Comparison of ENCODE assay signal across 8 cellular contexts in genomic region chr6:32609731-32610640, GRCh38. TPM values are rescaled to one million over a fixed set of nuclear protein-coding genes. Genes with fewer than 3 reads are reported as not detected.
A peak's percentile ranks its signal among the peaks of the same experiment; 100 is the strongest.
DNase-seq lines count a peak whose midpoint lies in the region; ATAC-seq, FAIRE-seq and TF ChIP-seq lines count a peak whose summit lies in the region.

No MANE protein-coding gene starts in this region.

- FAIRE-seq in GM19239 (lab: Jason Lieb, UNC): peak; percentile 100

- no peak for TF ChIP-seq EP300 in gastroesophageal sphincter (IDR thresholded peaks at IDR 0.05)

- H3K27me3 ChIP-seq in OCI-LY3 (ENCODE audit: low read depth, low read length): no peaks in the 10 kb centered on the region
- peaks cover 3% of the 10 kb centered on the region for H3K27me3 ChIP-seq in gastroesophageal sphincter

- DNase-seq in Caki2 (ENCODE audit: low read depth) (peak; percentile 98), GM19239 (ENCODE audit: insufficient read length, low spot score) (no peak), omental fat pad (ENCODE audit: low spot score) (no peak), NCI-H774 (lab: John Stamatoyannopoulos, UW) (no peak)
- DNase-seq in activated effector memory CD4-positive, alpha-beta T cell treated with Interleukin-2 at 50 U/mL for 16 hours: peak; percentile 2

- in situ Hi-C loops in Caki2 (cut with HindIII; ENCODE audit: low pct_unique_long_range_greater_than_20kb, low sequenced_read_pairs): no loop called here

- H2AFZ ChIP-seq in OCI-LY3 (ENCODE audit: low read depth, low read length): no peak overlapping the region

- peak overlapping the region; percentile 92 for H3K27ac ChIP-seq in OCI-LY3 (ENCODE audit: low read length)
- H3K27ac ChIP-seq in gastroesophageal sphincter: peak overlapping the region in 3 of 4 donors; percentile 37 to 68 (median 41)

- no peaks in the 10 kb centered on the region; the same call in 1 of the 2 replicates for H3K79me2 ChIP-seq in OCI-LY3 (ENCODE audit: low read length)

- peaks cover 47% of the 10 kb centered on the region for H3K4me1 ChIP-seq in OCI-LY3 (ENCODE audit: low read length)
- no peaks in the 10 kb centered on the region for H3K4me1 ChIP-seq in gastroesophageal sphincter

- ATAC-seq in HG03175 (IDR thresholded peaks at IDR 0.05; ENCODE audit: unreplicated experiment): peak; percentile 94
- ATAC-seq in gastroesophageal sphincter: peak; percentile 99
- ATAC-seq in omental fat pad (ENCODE audit: low FRiP score): peak; percentile 99

- peak overlapping the region; percentile 74 for H3K4me2 ChIP-seq in OCI-LY3 (ENCODE audit: low read length)

- no peak for TF ChIP-seq CTCF in OCI-LY3 (IDR thresholded peaks at IDR 0.05; ENCODE audit: low read depth, low read length)
- TF ChIP-seq CTCF in gastroesophageal sphincter (IDR thresholded peaks at IDR 0.05): no peak
- TF ChIP-seq CTCF in omental fat pad (IDR thresholded peaks at IDR 0.05): no peak

- peak overlapping the region; percentile 68 for H3K9ac ChIP-seq in OCI-LY3 (ENCODE audit: low read length)

- no peak for TF ChIP-seq POLR2A in gastroesophageal sphincter (IDR thresholded peaks at IDR 0.05)

- H3K9me3 ChIP-seq in OCI-LY3 (ENCODE audit: insufficient read depth, low read length): no peaks in the 10 kb centered on the region
- no peaks in the 10 kb centered on the region for H3K9me3 ChIP-seq in gastroesophageal sphincter

- H3K4me3 ChIP-seq in OCI-LY3 (ENCODE audit: low read length) (peak overlapping the region; percentile 58), gastroesophageal sphincter (no peak overlapping the region)

- no peaks in the 10 kb centered on the region for H4K20me1 ChIP-seq in OCI-LY3 (ENCODE audit: insufficient read depth, low read length)

- H3K36me3 ChIP-seq in OCI-LY3 (replicated peaks; ENCODE audit: low read depth, low read length) (no peaks in the 10 kb centered on the region), gastroesophageal sphincter (no peaks in the 10 kb centered on the region)

- 3 to 11% methylated on average over 5 to 8 of the region's 8 CpGs for WGBS in gastroesophageal sphincter (ENCODE audit: low coverage in 1 of 2), 2 donors

RNA-seq across cellular contexts. Expression of gene HLA-DRB1, which starts 20.3 kb away (rescaled TPM):
- total RNA-seq in Caki2 (2014; rRNA removed; shearing (Covaris generic); ENCODE audit: low replicate concordance): 0.17 TPM in 1 of 2 replicates, not detected in the other
- 10 to 100 TPM in 3 of 4 donors, 1 to 10 TPM in 1; 5.8 to 80.7 (median 55.5) TPM for total RNA-seq in gastroesophageal sphincter
- 10 to 100 TPM; 52.7 to 99.3 (median 57.4) TPM for total RNA-seq in omental fat pad

RNA-seq across cellular contexts. Expression of gene HLA-DQA1, which starts 27.2 kb away (rescaled TPM):
- not detected in 2 replicates for total RNA-seq in Caki2 (2014; rRNA removed; shearing (Covaris generic); ENCODE audit: low replicate concordance)
- total RNA-seq in gastroesophageal sphincter: 1 to 10 TPM in 3 of 4 donors, not detected in 1; 1.7 to 7.8 (median 4.3) TPM
- total RNA-seq in omental fat pad: 10 to 100 TPM in 1 of 4 donors, 1 to 10 TPM in 3; 1.8 to 14.5 (median 6.8) TPM

RNA-seq across cellular contexts. Expression of gene HLA-DQB1, which starts 56.5 kb away (rescaled TPM):
- total RNA-seq in Caki2 (2014; rRNA removed; shearing (Covaris generic); ENCODE audit: low replicate concordance): not detected in 2 replicates
- 1 to 10 TPM in 3 of 4 donors, under 1 TPM in 1; 0.16 to 5.8 (median 1.4) TPM for total RNA-seq in gastroesophageal sphincter
- 1 to 10 TPM; 1.6 to 9.1 (median 2.4) TPM for total RNA-seq in omental fat pad

Comparison
In these comparisons a context has a peak if more than half of its experiments do, and no peak if none do; other contexts are left out.
1. DNase-seq: peak in Caki2 (single experiment) and activated effector memory CD4-positive, alpha-beta T cell treated with Interleukin-2 at 50 U/mL for 16 hours (single experiment); none in GM19239 (single experiment), omental fat pad (single experiment) and NCI-H774 (single experiment).
2. Peak in every context shown above with its lines, with median percentiles within 50 percentile points of each other: ATAC-seq.